9 cellular contexts compared by ENCODE assay signal in the genomic region with DNA sequence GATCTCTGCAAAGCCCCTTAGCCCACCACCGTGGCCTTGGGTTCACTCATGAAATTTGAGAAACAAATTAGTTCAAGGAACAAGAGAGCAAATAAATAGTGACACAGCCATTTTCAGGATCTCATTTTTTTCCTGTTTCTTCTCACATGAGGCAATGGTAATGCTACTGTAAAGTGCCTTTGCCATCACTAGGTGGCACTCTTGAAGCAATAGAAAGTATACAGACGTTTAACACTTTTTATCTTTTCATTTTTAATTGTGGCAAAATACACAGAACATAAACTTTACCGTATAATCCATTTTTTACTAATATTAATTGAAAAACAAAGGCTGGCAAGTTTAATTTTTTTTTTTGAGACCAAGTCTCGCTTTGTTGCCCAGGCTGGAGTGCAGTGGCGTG.
A peak's percentile ranks its signal among the peaks of the same experiment; 100 is the strongest.
DNase-seq lines count a peak whose midpoint lies in the region; ATAC-seq, FAIRE-seq and TF ChIP-seq lines count a peak whose summit lies in the region.
"Had no signal": no experiment of that assay in that cellular context is flagged by ENCODE, and none has a peak within 500 bp of the region (broad histone marks: within the 10 kb centered on the region; RNA-seq: fewer than 3 reads in every experiment).

No MANE protein-coding gene starts in this region.

- peaks cover 0 to 3% of the 10 kb centered on the region in 2 donors for H3K9me3 ChIP-seq in transverse colon

- H3K4me1 ChIP-seq in transverse colon: no peaks in the 10 kb centered on the region

- in situ Hi-C loops in transverse colon (cut with MboI; ENCODE audit: low pct_ligation_motif_present in 1 of 4, low pct_unique_long_range_greater_than_20kb in 1 of 4, low sequenced_read_pairs in 3 of 4): loop anchor here in 1 of 4 donors (25.0 kb wide), 1 partner anchor 339 kb away; no protein-coding TSS in a partner anchor

- DNase-seq in NCI-H82 (lab: John Stamatoyannopoulos, UW) (peak; percentile 19), NCI-H82 treated with DMSO at 0.1 percent for 48 hours (lab: John Stamatoyannopoulos, UW; ENCODE audit: unreplicated experiment) (no peak), amniotic epithelial cell (ENCODE audit: low read depth) (peak; percentile 1), transverse colon (no peak), HK-2 (ENCODE audit: unreplicated experiment) (no peak)
- DNase-seq in activated effector memory CD4-positive, alpha-beta T cell treated with anti-CD3 and anti-CD28 coated beads, Interleukin-2, amount 50 U/mL, for 16 hours: no peak

- no peak for TF ChIP-seq EP300 in transverse colon (IDR thresholded peaks at IDR 0.05; ENCODE audit: low read depth)

- H3K27ac ChIP-seq in transverse colon: no peak overlapping the region

- intact Hi-C loops in transverse colon (cut with DNase I; ENCODE audit: low total_unique reads): no loop called here

- peak; percentile 18 to 52 (median 35) for TF ChIP-seq CTCF in transverse colon (IDR thresholded peaks at IDR 0.05)

- no peaks in the 10 kb centered on the region for H3K27me3 ChIP-seq in transverse colon

- FAIRE-seq in islet of Langerhans (lab: Jason Lieb, UNC): peak; percentile 61

- no peaks in the 10 kb centered on the region for H3K36me3 ChIP-seq in transverse colon

- no peak overlapping the region for H3K4me3 ChIP-seq in transverse colon
- H3K4me3 ChIP-seq: smooth muscle cell had no signal

- no peak for TF ChIP-seq POLR2A in transverse colon (IDR thresholded peaks at IDR 0.05)

- WGBS in transverse colon (ENCODE audit: low coverage in 1 of 2), 2 donors: 44 to 50% methylated on average over 5 of the region's 5 CpGs

- no peak for ATAC-seq in esophagus mucosa

Comparison
In these comparisons a context has a peak if more than half of its experiments do, and no peak if none do; other contexts are left out.
1. DNase-seq: peak in NCI-H82 (single experiment) and amniotic epithelial cell (single experiment); none in NCI-H82 treated with DMSO at 0.1 percent for 48 hours (single experiment), transverse colon (single experiment), activated effector memory CD4-positive, alpha-beta T cell treated with anti-CD3 and anti-CD28 coated beads, Interleukin-2, amount 50 U/mL, for 16 hours (single experiment) and HK-2 (single experiment).